Comparison of ENCODE assay signal across 8 cellular contexts in genomic region chr12:106760184-106760531, GRCh38. TPM values are rescaled to one million over a fixed set of nuclear protein-coding genes. Genes with fewer than 3 reads are reported as not detected.
A peak's percentile ranks its signal among the peaks of the same experiment; 100 is the strongest.
DNase-seq lines count a peak whose midpoint lies in the region; ATAC-seq and TF ChIP-seq lines count a peak whose summit lies in the region.

No MANE protein-coding gene starts in this region.

- POLR2A ChIA-PET in activated CD4-positive, alpha-beta memory T cell treated with anti-CD3 and anti-CD28 coated beads, Interleukin-2, amount 10 ng/mL, durations not matched to agents 7 days and 5 days (lab: Charles Lee) = interaction anchor here (0.8 to 2.4 kb wide), 2 partner anchors 12 to 14 kb away, joined by 3 to 10 read pairs; partner anchors contain the start of gene RIC8B

- no peak for DNase-seq in activated CD4-positive, alpha-beta memory T cell treated with anti-CD3 and anti-CD28 coated beads, Interleukin-2, amount 10 ng/mL, durations not matched to agents 7 days and 5 days
- DNase-seq in left lung = peak in 1 of 2 donors; percentile 62
- DNase-seq in A172 (ENCODE audit: low spot score) = no peak
- no peak for DNase-seq in NCI-H1694 treated with DMSO at 0.1 percent for 48 hours (lab: John Stamatoyannopoulos, UW)
- DNase-seq in kidney glomerular epithelial cell (lab: John Stamatoyannopoulos, UW) = no peak

- peak overlapping the region; percentile 12 for H3K4me3 Mint-ChIP-seq in activated CD4-positive, alpha-beta memory T cell treated with anti-CD3 and anti-CD28 coated beads, Interleukin-2, amount 10 ng/mL, durations not matched to agents 7 days and 5 days

- H3K36me3 Mint-ChIP-seq in activated CD4-positive, alpha-beta memory T cell treated with anti-CD3 and anti-CD28 coated beads, Interleukin-2, amount 10 ng/mL, durations not matched to agents 7 days and 5 days (ENCODE audit: low read depth) = no peaks in the 10 kb centered on the region

- no peak for TF ChIP-seq CTCF in left lung (IDR thresholded peaks at IDR 0.05)

- H3K27ac ChIP-seq in left lung = peak overlapping the region; percentile 49 to 60

- intact Hi-C loops in left lung (cut with DNase I) = no loop called here

- no peaks in the 10 kb centered on the region for H3K9me3 Mint-ChIP-seq in activated CD4-positive, alpha-beta memory T cell treated with anti-CD3 and anti-CD28 coated beads, Interleukin-2, amount 10 ng/mL, durations not matched to agents 7 days and 5 days

- no peaks in the 10 kb centered on the region for H3K36me3 ChIP-seq in left lung

- peak; percentile 69 for TF ChIP-seq POLR2A in GM15510 (IDR thresholded peaks at IDR 0.05; ENCODE audit: borderline replicate concordance, extremely low read depth, insufficient read length)

- H3K9me3 ChIP-seq in left lung = no peaks in the 10 kb centered on the region

- peaks cover 11% of the 10 kb centered on the region for H3K4me1 Mint-ChIP-seq in activated CD4-positive, alpha-beta memory T cell treated with anti-CD3 and anti-CD28 coated beads, Interleukin-2, amount 10 ng/mL, durations not matched to agents 7 days and 5 days

- peak overlapping the region; percentile 67 for H3K27ac Mint-ChIP-seq in activated CD4-positive, alpha-beta memory T cell treated with anti-CD3 and anti-CD28 coated beads, Interleukin-2, amount 10 ng/mL, durations not matched to agents 7 days and 5 days

- CTCF ChIA-PET in activated CD4-positive, alpha-beta memory T cell treated with anti-CD3 and anti-CD28 coated beads, Interleukin-2, amount 10 ng/mL, durations not matched to agents 7 days and 5 days (lab: Charles Lee) = interaction anchor here (1.7 kb wide), 1 partner anchor 13 kb away, joined by 9 read pairs; no protein-coding TSS in a partner anchor

- no peaks in the 10 kb centered on the region for H3K27me3 ChIP-seq in left lung

- peaks cover 0 to 16% of the 10 kb centered on the region in 2 donors for H3K4me1 ChIP-seq in left lung

- ATAC-seq in GM21367 (IDR thresholded peaks at IDR 0.05; ENCODE audit: unreplicated experiment) = peak; percentile 97
- peak; percentile 98 for ATAC-seq in HG03571 (IDR thresholded peaks at IDR 0.05; ENCODE audit: unreplicated experiment)
- peak; percentile 84 for ATAC-seq in left lung

- H3K4me3 ChIP-seq in left lung = no peak overlapping the region

- no peaks in the 10 kb centered on the region for H3K27me3 Mint-ChIP-seq in activated CD4-positive, alpha-beta memory T cell treated with anti-CD3 and anti-CD28 coated beads, Interleukin-2, amount 10 ng/mL, durations not matched to agents 7 days and 5 days

RNA-seq across cellular contexts. Expression of gene RIC8B, which starts 14.3 kb away (rescaled TPM):
- total RNA-seq in activated CD4-positive, alpha-beta memory T cell treated with anti-CD3 and anti-CD28 coated beads, Interleukin-2, amount 10 ng/mL, durations not matched to agents 7 days and 5 days = 10 to 100 TPM in 1 of 2 experiments, 1 to 10 TPM in 1; 9.1 to 11.6 TPM
- 10 to 100 TPM; 14.5 TPM for total RNA-seq in left lung
- total RNA-seq in A172 (2014; rRNA removed; shearing (Covaris generic)) = 11.3 and 20.7 TPM in 2 replicates
